ENCODE assay signal across 1 cellular context in genomic region chr10:101781655-101781983, GRCh38.
TF ChIP-seq lines count a peak whose summit lies in the region.

No MANE protein-coding gene starts in this region.

TF ChIP-seq in GM23338, 12 proteins besides CTCF, POLR2A, EP300 and RAD21:
- TF ChIP-seq NANOG (IDR thresholded peaks at IDR 0.05; ENCODE audit: borderline replicate concordance) (no peak), EZH2phosphoT487 (IDR thresholded peaks at IDR 0.05; ENCODE audit: unreplicated experiment) (no peak), POLR2AphosphoS5 (IDR thresholded peaks at IDR 0.05; ENCODE audit: low read depth) (no peak), JUNB (IDR thresholded peaks at IDR 0.05; ENCODE audit: unreplicated experiment) (no peak), ETS1 (IDR thresholded peaks at IDR 0.05) (no peak)
- TF ChIP-seq, protein P1, sequence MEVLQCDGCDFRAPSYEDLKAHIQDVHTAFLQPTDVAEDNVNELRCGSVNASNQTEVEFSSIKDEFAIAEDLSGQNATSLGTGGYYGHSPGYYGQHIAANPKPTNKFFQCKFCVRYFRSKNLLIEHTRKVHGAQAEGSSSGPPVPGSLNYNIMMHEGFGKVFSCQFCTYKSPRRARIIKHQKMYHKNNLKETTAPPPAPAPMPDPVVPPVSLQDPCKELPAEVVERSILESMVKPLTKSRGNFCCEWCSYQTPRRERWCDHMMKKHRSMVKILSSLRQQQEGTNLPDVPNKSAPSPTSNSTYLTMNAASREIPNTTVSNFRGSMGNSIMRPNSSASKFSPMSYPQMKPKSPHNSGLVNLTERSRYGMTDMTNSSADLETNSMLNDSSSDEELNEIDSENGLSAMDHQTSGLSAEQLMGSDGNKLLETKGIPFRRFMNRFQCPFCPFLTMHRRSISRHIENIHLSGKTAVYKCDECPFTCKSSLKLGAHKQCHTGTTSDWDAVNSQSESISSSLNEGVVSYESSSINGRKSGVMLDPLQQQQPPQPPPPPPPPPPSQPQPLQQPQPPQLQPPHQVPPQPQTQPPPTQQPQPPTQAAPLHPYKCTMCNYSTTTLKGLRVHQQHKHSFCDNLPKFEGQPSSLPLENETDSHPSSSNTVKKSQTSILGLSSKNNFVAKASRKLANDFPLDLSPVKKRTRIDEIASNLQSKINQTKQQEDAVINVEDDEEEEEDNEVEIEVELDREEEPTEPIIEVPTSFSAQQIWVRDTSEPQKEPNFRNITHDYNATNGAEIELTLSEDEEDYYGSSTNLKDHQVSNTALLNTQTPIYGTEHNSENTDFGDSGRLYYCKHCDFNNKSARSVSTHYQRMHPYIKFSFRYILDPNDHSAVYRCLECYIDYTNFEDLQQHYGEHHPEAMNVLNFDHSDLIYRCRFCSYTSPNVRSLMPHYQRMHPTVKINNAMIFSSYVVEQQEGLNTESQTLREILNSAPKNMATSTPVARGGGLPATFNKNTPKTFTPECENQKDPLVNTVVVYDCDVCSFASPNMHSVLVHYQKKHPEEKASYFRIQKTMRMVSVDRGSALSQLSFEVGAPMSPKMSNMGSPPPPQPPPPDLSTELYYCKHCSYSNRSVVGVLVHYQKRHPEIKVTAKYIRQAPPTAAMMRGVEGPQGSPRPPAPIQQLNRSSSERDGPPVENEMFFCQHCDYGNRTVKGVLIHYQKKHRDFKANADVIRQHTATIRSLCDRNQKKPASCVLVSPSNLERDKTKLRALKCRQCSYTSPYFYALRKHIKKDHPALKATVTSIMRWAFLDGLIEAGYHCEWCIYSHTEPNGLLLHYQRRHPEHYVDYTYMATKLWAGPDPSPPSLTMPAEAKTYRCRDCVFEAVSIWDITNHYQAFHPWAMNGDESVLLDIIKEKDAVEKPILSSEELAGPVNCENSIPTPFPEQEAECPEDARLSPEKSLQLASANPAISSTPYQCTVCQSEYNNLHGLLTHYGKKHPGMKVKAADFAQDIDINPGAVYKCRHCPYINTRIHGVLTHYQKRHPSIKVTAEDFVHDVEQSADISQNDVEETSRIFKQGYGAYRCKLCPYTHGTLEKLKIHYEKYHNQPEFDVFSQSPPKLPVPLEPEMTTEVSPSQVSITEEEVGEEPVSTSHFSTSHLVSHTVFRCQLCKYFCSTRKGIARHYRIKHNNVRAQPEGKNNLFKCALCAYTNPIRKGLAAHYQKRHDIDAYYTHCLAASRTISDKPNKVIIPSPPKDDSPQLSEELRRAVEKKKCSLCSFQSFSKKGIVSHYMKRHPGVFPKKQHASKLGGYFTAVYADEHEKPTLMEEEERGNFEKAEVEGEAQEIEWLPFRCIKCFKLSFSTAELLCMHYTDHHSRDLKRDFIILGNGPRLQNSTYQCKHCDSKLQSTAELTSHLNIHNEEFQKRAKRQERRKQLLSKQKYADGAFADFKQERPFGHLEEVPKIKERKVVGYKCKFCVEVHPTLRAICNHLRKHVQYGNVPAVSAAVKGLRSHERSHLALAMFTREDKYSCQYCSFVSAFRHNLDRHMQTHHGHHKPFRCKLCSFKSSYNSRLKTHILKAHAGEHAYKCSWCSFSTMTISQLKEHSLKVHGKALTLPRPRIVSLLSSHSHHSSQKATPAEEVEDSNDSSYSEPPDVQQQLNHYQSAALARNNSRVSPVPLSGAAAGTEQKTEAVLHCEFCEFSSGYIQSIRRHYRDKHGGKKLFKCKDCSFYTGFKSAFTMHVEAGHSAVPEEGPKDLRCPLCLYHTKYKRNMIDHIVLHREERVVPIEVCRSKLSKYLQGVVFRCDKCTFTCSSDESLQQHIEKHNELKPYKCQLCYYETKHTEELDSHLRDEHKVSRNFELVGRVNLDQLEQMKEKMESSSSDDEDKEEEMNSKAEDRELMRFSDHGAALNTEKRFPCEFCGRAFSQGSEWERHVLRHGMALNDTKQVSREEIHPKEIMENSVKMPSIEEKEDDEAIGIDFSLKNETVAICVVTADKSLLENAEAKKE (CRISPR knock-in tag; IDR thresholded peaks at IDR 0.05) = no peak
- TF ChIP-seq, protein P2, sequence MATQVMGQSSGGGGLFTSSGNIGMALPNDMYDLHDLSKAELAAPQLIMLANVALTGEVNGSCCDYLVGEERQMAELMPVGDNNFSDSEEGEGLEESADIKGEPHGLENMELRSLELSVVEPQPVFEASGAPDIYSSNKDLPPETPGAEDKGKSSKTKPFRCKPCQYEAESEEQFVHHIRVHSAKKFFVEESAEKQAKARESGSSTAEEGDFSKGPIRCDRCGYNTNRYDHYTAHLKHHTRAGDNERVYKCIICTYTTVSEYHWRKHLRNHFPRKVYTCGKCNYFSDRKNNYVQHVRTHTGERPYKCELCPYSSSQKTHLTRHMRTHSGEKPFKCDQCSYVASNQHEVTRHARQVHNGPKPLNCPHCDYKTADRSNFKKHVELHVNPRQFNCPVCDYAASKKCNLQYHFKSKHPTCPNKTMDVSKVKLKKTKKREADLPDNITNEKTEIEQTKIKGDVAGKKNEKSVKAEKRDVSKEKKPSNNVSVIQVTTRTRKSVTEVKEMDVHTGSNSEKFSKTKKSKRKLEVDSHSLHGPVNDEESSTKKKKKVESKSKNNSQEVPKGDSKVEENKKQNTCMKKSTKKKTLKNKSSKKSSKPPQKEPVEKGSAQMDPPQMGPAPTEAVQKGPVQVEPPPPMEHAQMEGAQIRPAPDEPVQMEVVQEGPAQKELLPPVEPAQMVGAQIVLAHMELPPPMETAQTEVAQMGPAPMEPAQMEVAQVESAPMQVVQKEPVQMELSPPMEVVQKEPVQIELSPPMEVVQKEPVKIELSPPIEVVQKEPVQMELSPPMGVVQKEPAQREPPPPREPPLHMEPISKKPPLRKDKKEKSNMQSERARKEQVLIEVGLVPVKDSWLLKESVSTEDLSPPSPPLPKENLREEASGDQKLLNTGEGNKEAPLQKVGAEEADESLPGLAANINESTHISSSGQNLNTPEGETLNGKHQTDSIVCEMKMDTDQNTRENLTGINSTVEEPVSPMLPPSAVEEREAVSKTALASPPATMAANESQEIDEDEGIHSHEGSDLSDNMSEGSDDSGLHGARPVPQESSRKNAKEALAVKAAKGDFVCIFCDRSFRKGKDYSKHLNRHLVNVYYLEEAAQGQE (IDR thresholded peaks at IDR 0.05; ENCODE audit: unreplicated experiment) = no peak
